In genomic region chr13:91647361-91647970, GRCh38 we compare ENCODE assay signal across 8 cellular contexts.
A peak's percentile ranks its signal among the peaks of the same experiment; 100 is the strongest.
DNase-seq lines count a peak whose midpoint lies in the region; TF ChIP-seq lines count a peak whose summit lies in the region.

No MANE protein-coding gene starts in this region.

- H3K4me3 Mint-ChIP-seq in neural crest cell (no peak overlapping the region), Calu3 (ENCODE audit: low read depth, unreplicated experiment) (no peak overlapping the region)

- intact Hi-C loops in Calu3 (cut with micrococcal nuclease; ENCODE audit: unreplicated experiment), result no loop called here

- CTCF ChIA-PET in Calu3 (lab: Charles Lee), result no interaction called here

- TF ChIP-seq CTCF in astrocyte of the spinal cord (IDR thresholded peaks at IDR 0.05; ENCODE audit: low read depth, low read length), result peak; percentile 61
- TF ChIP-seq CTCF in neural crest cell (conservative IDR thresholded peaks at IDR 0.05), result peak; percentile 58
- TF ChIP-seq CTCF in Calu3 (IDR thresholded peaks at IDR 0.05; ENCODE audit: unreplicated experiment), result no peak

- H3K27me3 Mint-ChIP-seq in neural crest cell (ENCODE audit: low read depth) (no peaks in the 10 kb centered on the region), Calu3 (ENCODE audit: unreplicated experiment) (no peaks in the 10 kb centered on the region)

- no peaks in the 10 kb centered on the region for H3K36me3 Mint-ChIP-seq in neural crest cell (ENCODE audit: low read depth)
- H3K36me3 Mint-ChIP-seq in Calu3 (ENCODE audit: insufficient read depth, unreplicated experiment), result no peaks in the 10 kb centered on the region

- H3K9me3 Mint-ChIP-seq in neural crest cell, result no peaks in the 10 kb centered on the region
- H3K9me3 Mint-ChIP-seq in Calu3 (ENCODE audit: low read depth, unreplicated experiment), result no peaks in the 10 kb centered on the region

- H3K4me1 Mint-ChIP-seq in neural crest cell, result no peaks in the 10 kb centered on the region
- no peaks in the 10 kb centered on the region for H3K4me1 Mint-ChIP-seq in Calu3 (ENCODE audit: low read depth, unreplicated experiment)

- BruUV-seq in Calu3 (replicated peaks; lab: Mats Ljungman, UMichigan), result no TSS peak

- no peak overlapping the region for H3K27ac Mint-ChIP-seq in neural crest cell (ENCODE audit: unreplicated experiment)
- H3K27ac Mint-ChIP-seq in Calu3 (ENCODE audit: unreplicated experiment), result no peak overlapping the region

- DNase-seq in DMS53 (lab: John Stamatoyannopoulos, UW) (peak; percentile 33), DMS53 treated with DMSO at 0.1 percent for 48 hours (lab: John Stamatoyannopoulos, UW; ENCODE audit: unreplicated experiment) (no peak), HS-5 (ENCODE audit: low read depth) (peak; percentile 65), astrocyte of the spinal cord (ENCODE audit: low read depth, low spot score) (peak; percentile 56), neural crest cell (ENCODE audit: low read depth, low spot score) (peak; percentile 14), retina (no peak), Calu3 (no peak), GM03348 (ENCODE audit: low spot score) (no peak)

- H3K4me3 ChIP-seq in astrocyte of the spinal cord (ENCODE audit: low read depth, low read length), result no peak overlapping the region

- in situ Hi-C loops in astrocyte of the spinal cord (cut with HindIII; ENCODE audit: low sequenced_read_pairs), result no loop called here

Comparison
In these comparisons a context has a peak if more than half of its experiments do, and no peak if none do; other contexts are left out.
1. DNase-seq: peak in DMS53 (single experiment), HS-5 (single experiment), astrocyte of the spinal cord (single experiment) and neural crest cell (single experiment); none in DMS53 treated with DMSO at 0.1 percent for 48 hours (single experiment), retina (single experiment), Calu3 (single experiment) and GM03348 (single experiment).